ENCODE assay signal across 13 cellular contexts in the genomic region with DNA sequence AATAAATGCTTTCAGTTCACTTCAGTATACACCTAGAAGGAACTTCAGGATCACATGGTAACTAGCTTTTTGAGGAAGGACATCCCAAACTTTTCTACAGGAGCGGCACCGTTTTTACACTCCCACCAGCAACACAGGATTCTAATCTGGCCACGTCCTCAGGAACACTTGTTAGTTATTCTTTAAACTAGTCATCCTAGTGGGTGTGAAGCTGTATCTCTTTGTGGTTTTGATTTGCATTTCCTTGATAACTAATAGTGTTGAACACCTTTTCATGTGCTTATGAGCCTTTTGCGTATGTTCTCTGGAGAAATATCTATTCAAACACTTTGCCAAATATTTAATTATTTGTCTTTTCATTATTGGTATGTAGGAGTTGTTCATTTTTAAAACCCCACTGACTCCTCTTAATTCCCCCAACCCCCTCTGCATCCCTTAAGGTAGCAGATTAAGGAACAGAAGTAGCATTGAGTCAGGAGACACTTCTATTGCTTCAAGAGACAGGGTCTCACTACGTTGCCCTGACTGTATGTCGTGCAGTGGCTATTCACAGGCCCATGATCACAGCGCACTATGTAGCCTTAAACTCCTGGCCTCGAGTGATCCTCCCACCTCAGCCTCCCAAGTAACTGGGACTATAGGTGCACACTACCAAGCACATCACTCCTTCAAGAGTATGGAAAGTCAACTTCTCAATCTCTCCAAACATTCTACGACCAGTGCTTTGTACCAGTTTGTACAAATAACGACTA. TPM values are rescaled to one million over a fixed set of nuclear protein-coding genes. Genes with fewer than 3 reads are reported as not detected.
DNase-seq lines count a peak whose midpoint lies in the region; ATAC-seq and TF ChIP-seq lines count a peak whose summit lies in the region.
"Had no signal": no experiment of that assay in that cellular context is flagged by ENCODE, and none has a peak within 500 bp of the region (broad histone marks: within the 10 kb centered on the region; RNA-seq: fewer than 3 reads in every experiment).

No MANE protein-coding gene starts in this region.

- peaks cover 98% of the 10 kb centered on the region for H3K79me2 ChIP-seq in OCI-LY1 (ENCODE audit: insufficient read depth, low read length)

- H2AFZ ChIP-seq in OCI-LY1 (ENCODE audit: low read length), result no peak overlapping the region

- H3K9ac ChIP-seq in OCI-LY1 (ENCODE audit: low read length), result no peak overlapping the region

- H3K36me3 ChIP-seq in OCI-LY1 (ENCODE audit: insufficient read depth, low read length) (peaks cover 53% of the 10 kb centered on the region), esophagus muscularis mucosa (peaks cover 0 to 14% (median 4%) of the 10 kb centered on the region in 4 donors), gastrocnemius medialis (no peaks in the 10 kb centered on the region)

- TF ChIP-seq POLR2A in esophagus muscularis mucosa (IDR thresholded peaks at IDR 0.05; ENCODE audit: low read depth), result no peak
- no peak for TF ChIP-seq POLR2A in gastrocnemius medialis (IDR thresholded peaks at IDR 0.05)

- no peaks in the 10 kb centered on the region; the same call in none of the 2 replicates for H3F3A ChIP-seq in OCI-LY1 (ENCODE audit: insufficient read depth, low read length)

- H3K27me3 ChIP-seq in OCI-LY1 (ENCODE audit: insufficient read depth, low read length) (no peaks in the 10 kb centered on the region), esophagus muscularis mucosa (no peaks in the 10 kb centered on the region), gastrocnemius medialis (no peaks in the 10 kb centered on the region)
- H3K27me3 ChIP-seq: dorsolateral prefrontal cortex, heart left ventricle had no signal

- H3K9me3 ChIP-seq in OCI-LY1 (ENCODE audit: low read length) (no peaks in the 10 kb centered on the region), esophagus muscularis mucosa (no peaks in the 10 kb centered on the region), gastrocnemius medialis (no peaks in the 10 kb centered on the region)
- H3K9me3 ChIP-seq: heart left ventricle had no signal

- H4K20me1 ChIP-seq in OCI-LY1 (ENCODE audit: insufficient read depth, low read length), result peaks cover 10% of the 10 kb centered on the region; the same call in 1 of the 2 replicates

- H3K9me2 ChIP-seq in OCI-LY1 (ENCODE audit: low read depth, low read length), result no peaks in the 10 kb centered on the region

- DNase-seq in GM10248 (ENCODE audit: extremely low spot score) (peak; percentile 42), esophagus muscularis mucosa (ENCODE audit: extremely low spot score) (no peak), gastrocnemius medialis (no peak), retina (no peak), COLO829 (ENCODE audit: low spot score) (no peak)
- DNase-seq: activated naive CD8-positive, alpha-beta T cell treated with anti-CD3 and anti-CD28 coated beads, Interleukin-2, amount 10 ng/mL, durations not matched to agents 7 days and 5 days; dorsolateral prefrontal cortex; H7; heart left ventricle; mesenchymal stem cell; NCI-H1092 treated with DMSO at 0.1 percent for 48 hours had no signal

- intact Hi-C loops in esophagus muscularis mucosa (cut with DNase I) (no loop called here), gastrocnemius medialis (cut with DNase I; ENCODE audit: low total_unique reads) (loop anchor here (5.0 kb wide), 1 partner anchor 73 kb away; no protein-coding TSS in a partner anchor)

- in situ Hi-C loops in gastrocnemius medialis (cut with MboI; ENCODE audit: low sequenced_read_pairs in 4 of 4), result loop anchor here in 1 of 4 donors (25.0 kb wide), 1 partner anchor 138 kb away; the partner anchor contains the start of gene INPP5K

- TF ChIP-seq CTCF in GM10248 (IDR thresholded peaks at IDR 0.05; ENCODE audit: control extremely low read depth, extremely low read depth, low read depth, missing control alignments) (no peak), OCI-LY1 (IDR thresholded peaks at IDR 0.05; ENCODE audit: low read length) (no peak), esophagus muscularis mucosa (IDR thresholded peaks at IDR 0.05) (no peak), gastrocnemius medialis (IDR thresholded peaks at IDR 0.05 in 4 of 5, conservative IDR thresholded peaks at IDR 0.05 in 1 of 5) (no peak)

- ATAC-seq in gastrocnemius medialis, result no peak
- no peak for ATAC-seq in HG03378 (IDR thresholded peaks at IDR 0.05; ENCODE audit: unreplicated experiment)

- 61% methylated on average over 10 of the region's 10 CpGs for WGBS in esophagus muscularis mucosa

- CTCF ChIA-PET in GM10248 (lab: Yijun Ruan, JAX), result interaction anchor here (1.7 kb wide), 1 partner anchor 9 kb away, joined by 12 read pairs; no protein-coding TSS in a partner anchor

- POLR2A ChIA-PET in GM10248 (lab: Yijun Ruan, JAX), result no interaction called here

- H3K4me2 ChIP-seq in OCI-LY1 (ENCODE audit: low read length), result no peak overlapping the region; the same call in 1 of the 2 replicates

- TF ChIP-seq EP300 in esophagus muscularis mucosa (IDR thresholded peaks at IDR 0.05), result no peak

- H3K4me1 ChIP-seq in OCI-LY1 (ENCODE audit: insufficient read depth, low read length, severe bottlenecking), result peaks cover 56% of the 10 kb centered on the region
- peaks cover 93 to 100% (median 100%) of the 10 kb centered on the region in 4 donors for H3K4me1 ChIP-seq in esophagus muscularis mucosa
- peaks cover 80 to 83% of the 10 kb centered on the region in 2 donors for H3K4me1 ChIP-seq in gastrocnemius medialis

- no peak overlapping the region for H3K4me3 ChIP-seq in OCI-LY1 (ENCODE audit: low read depth, low read length, poor library complexity, severe bottlenecking)
- no peak overlapping the region for H3K4me3 ChIP-seq in esophagus muscularis mucosa
- H3K4me3 ChIP-seq in gastrocnemius medialis, result no peak overlapping the region
- H3K4me3 ChIP-seq: dorsolateral prefrontal cortex, heart left ventricle had no signal

- peak overlapping the region; percentile 34 for H3K27ac ChIP-seq in OCI-LY1 (ENCODE audit: low read depth, low read length, poor library complexity, severe bottlenecking)
- peak overlapping the region in 3 of 4 donors; percentile 57 to 78 (median 73) for H3K27ac ChIP-seq in esophagus muscularis mucosa (replicated peaks in 1 of 4)
- peak overlapping the region; percentile 3 to 98 (median 49) for H3K27ac ChIP-seq in gastrocnemius medialis

RNA-seq across cellular contexts. Expression of gene YWHAE, which starts 25.4 kb away (rescaled TPM):
- 100 to 1,000 TPM; 329 to 408 (median 364) TPM for total RNA-seq in esophagus muscularis mucosa
- total RNA-seq in gastrocnemius medialis, result 1,000 to 10,000 TPM in 3 of 4 donors, 100 to 1,000 TPM in 1; 915 to 1,814 (median 1,174) TPM
